19 cellular contexts compared by ENCODE assay signal in genomic region chr9:95755421-95755730, GRCh38.
A peak's percentile ranks its signal among the peaks of the same experiment; 100 is the strongest.
DNase-seq lines count a peak whose midpoint lies in the region; ATAC-seq and TF ChIP-seq lines count a peak whose summit lies in the region.
"Had no signal": no experiment of that assay in that cellular context is flagged by ENCODE, and none has a peak within 500 bp of the region (broad histone marks: within the 10 kb centered on the region; RNA-seq: fewer than 3 reads in every experiment).

No MANE protein-coding gene starts in this region.

- peak overlapping the region; percentile 36 for H3K4me3 ChIP-seq in GM23338
- H3K4me3 ChIP-seq in SK-N-MC: no peak overlapping the region
- H3K4me3 ChIP-seq in iPS-18a (ENCODE audit: low read length): peak overlapping the region; percentile 18
- no peak overlapping the region for H3K4me3 ChIP-seq in lower leg skin (ENCODE audit: low read depth, poor library complexity, severe bottlenecking)

- H3K27me3 Mint-ChIP-seq in GM23338 (ENCODE audit: insufficient read depth, low read depth, poor library complexity): peaks cover 24% of the 10 kb centered on the region

- H3K4me1 ChIP-seq in GM23338 (ENCODE audit: insufficient read depth): peaks cover 51% of the 10 kb centered on the region
- H3K4me1 ChIP-seq in iPS-18a (ENCODE audit: control insufficient read depth, low read depth, low read length): peaks cover 45% of the 10 kb centered on the region

- no peaks in the 10 kb centered on the region for H3K36me3 Mint-ChIP-seq in GM23338 (ENCODE audit: low read depth)

- peak overlapping the region; percentile 12; the same call in 1 of the 2 replicates for H3K27ac Mint-ChIP-seq in GM23338
- H3K27ac Mint-ChIP-seq: IgD-negative memory B cell had no signal

- peak overlapping the region; percentile 62 for H3K4me2 ChIP-seq in GM23338
- H3K4me2 ChIP-seq: SK-N-SH had no signal

- H3K9me2 ChIP-seq in GM23338 (ENCODE audit: insufficient read depth): no peaks in the 10 kb centered on the region
- H3K9me2 ChIP-seq: SK-N-SH had no signal

- H4K20me1 ChIP-seq in GM23338 (replicated peaks; ENCODE audit: insufficient read depth): no peaks in the 10 kb centered on the region

- H3K4me1 Mint-ChIP-seq in GM23338: peaks cover 56% of the 10 kb centered on the region

- TF ChIP-seq CTCF in GM23338 (conservative IDR thresholded peaks at IDR 0.05; ENCODE audit: low read depth in 2 of 2) (no peak), lower leg skin (IDR thresholded peaks at IDR 0.05) (no peak)

- H3K36me3 ChIP-seq in GM23338 (ENCODE audit: insufficient read depth): no peaks in the 10 kb centered on the region
- H3K36me3 ChIP-seq in SK-N-MC (ENCODE audit: insufficient read depth, low read length): no peaks in the 10 kb centered on the region
- H3K36me3 ChIP-seq in iPS-18a (ENCODE audit: control insufficient read depth, low read depth, low read length): no peaks in the 10 kb centered on the region

- no peak for ATAC-seq in GM23338
- no peak for ATAC-seq in sciatic nerve
- ATAC-seq: Right ventricle myocardium inferior had no signal

- H3K9ac ChIP-seq in SK-N-MC (ENCODE audit: insufficient read length) (peak overlapping the region; percentile 5), iPS-18a (ENCODE audit: low read length) (peak overlapping the region; percentile 14)
- H3K9ac ChIP-seq: SK-N-SH had no signal

- no peaks in the 10 kb centered on the region for H3K9me3 Mint-ChIP-seq in GM23338
- H3K9me3 Mint-ChIP-seq: IgD-negative memory B cell had no signal

- intact Hi-C loops in sciatic nerve (cut with DNase I): no loop called here
- intact Hi-C loops in lower leg skin (cut with DNase I; ENCODE audit: low total_unique reads): no loop called here

- no peak for TF ChIP-seq POLR2A in lower leg skin (IDR thresholded peaks at IDR 0.05)

- no peaks in the 10 kb centered on the region for H3F3A ChIP-seq in GM23338 (replicated peaks; ENCODE audit: low read depth)

- H3K27me3 ChIP-seq in GM23338 (ENCODE audit: insufficient read depth) (peaks cover 44% of the 10 kb centered on the region), iPS-18a (ENCODE audit: control insufficient read depth, insufficient read depth, low read length) (peaks cover 48% of the 10 kb centered on the region)

- no peak overlapping the region for H2AFZ ChIP-seq in GM23338

- DNase-seq in GM23338 (ENCODE audit: low spot score) (no peak), SK-N-MC (ENCODE audit: low read depth, low spot score) (no peak), sciatic nerve (ENCODE audit: low spot score) (peak; percentile 36), NCI-H2227 (lab: John Stamatoyannopoulos, UW; ENCODE audit: unreplicated experiment) (no peak), A172 (ENCODE audit: low spot score) (no peak), lower leg skin (ENCODE audit: low spot score in 2 of 2) (no peak)
- no peak for DNase-seq in stimulated activated CD4-positive, alpha-beta T cell treated with anti-CD3 and anti-CD28 coated beads, Interleukin-4, amount 100 ng/mL, for 1 hour
- DNase-seq: DMS 273 treated with DMSO at 0.1 percent for 48 hours, GF-D8, Kasumi-1, NCI-H1436, NCI-H2029 treated with DMSO at 0.1 percent for 48 hours, NCI-H2171 treated with DMSO at 0.1 percent for 48 hours, NCI-H82, SK-N-SH had no signal

- 88 to 93% methylated on average over 3 of the region's 3 CpGs for WGBS in lower leg skin, 2 donors

- no peaks in the 10 kb centered on the region for H3K79me2 ChIP-seq in GM23338 (replicated peaks; ENCODE audit: insufficient read depth)

- peak overlapping the region; percentile 68; the same call in 1 of the 3 replicates for H3K4me3 Mint-ChIP-seq in GM23338

- H3K9me3 ChIP-seq in SK-N-MC (ENCODE audit: low read depth, low read length): no peaks in the 10 kb centered on the region
- no peaks in the 10 kb centered on the region for H3K9me3 ChIP-seq in iPS-18a (ENCODE audit: control insufficient read depth, low read depth, low read length)
- H3K9me3 ChIP-seq: SK-N-SH had no signal

- H3K27ac ChIP-seq in GM23338 (ENCODE audit: low read depth) (no peak overlapping the region), SK-N-MC (peak overlapping the region; percentile 88), iPS-18a (ENCODE audit: low read length) (no peak overlapping the region)
- H3K27ac ChIP-seq: C4-2B had no signal

TF ChIP-seq in GM23338, 12 proteins besides CTCF, POLR2A, EP300 and RAD21 (continues in another document):
- TF ChIP-seq STAT1 (IDR thresholded peaks at IDR 0.05; ENCODE audit: unreplicated experiment): no peak
- no peak for TF ChIP-seq NANOG (IDR thresholded peaks at IDR 0.05; ENCODE audit: borderline replicate concordance)
- no peak for TF ChIP-seq ETS1 (IDR thresholded peaks at IDR 0.05)
- TF ChIP-seq ZNF114 (CRISPR knock-in tag; IDR thresholded peaks at IDR 0.05): no peak
- TF ChIP-seq POLR2AphosphoS5 (IDR thresholded peaks at IDR 0.05; ENCODE audit: low read depth): no peak
- no peak for TF ChIP-seq JUNB (IDR thresholded peaks at IDR 0.05; ENCODE audit: unreplicated experiment)
- TF ChIP-seq EZH2 (IDR thresholded peaks at IDR 0.05; ENCODE audit: low read depth, unreplicated experiment): no peak
- no peak for TF ChIP-seq EZH2phosphoT487 (IDR thresholded peaks at IDR 0.05; ENCODE audit: unreplicated experiment)
- TF ChIP-seq ZNF331 (CRISPR knock-in tag; IDR thresholded peaks at IDR 0.05; ENCODE audit: low read depth): no peak
- TF ChIP-seq ZNF462 (CRISPR knock-in tag; IDR thresholded peaks at IDR 0.05): no peak

Comparison
In these comparisons a context has a peak if more than half of its experiments do, and no peak if none do; other contexts are left out.
1. H3K4me3 ChIP-seq: peak in GM23338 (single experiment) and iPS-18a (single experiment); none in SK-N-MC (single experiment) and lower leg skin (single experiment).